ENCODE assay signal across 21 cellular contexts in the genomic region with DNA sequence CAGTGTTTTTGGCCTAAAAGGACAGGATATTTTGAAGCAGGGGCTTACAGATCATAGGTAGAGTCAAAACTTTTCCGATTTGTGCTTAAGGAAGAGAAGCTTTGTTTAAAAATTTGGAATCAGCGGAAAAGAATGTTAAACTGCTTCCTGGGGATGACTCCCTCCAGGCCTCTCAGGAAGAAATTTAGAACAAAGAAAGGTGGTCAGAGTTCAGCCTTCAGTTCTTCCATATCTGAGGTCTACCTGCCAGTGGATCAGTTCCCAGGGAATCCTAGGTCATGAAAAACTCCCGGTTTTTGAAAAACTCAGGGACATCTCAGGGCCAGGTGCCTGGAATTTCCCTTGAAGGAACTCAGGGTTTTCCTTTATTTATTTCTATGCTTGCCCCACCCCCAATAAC.
A peak's percentile ranks its signal among the peaks of the same experiment; 100 is the strongest.
DNase-seq lines count a peak whose midpoint lies in the region; ATAC-seq and TF ChIP-seq lines count a peak whose summit lies in the region.
"Had no signal": no experiment of that assay in that cellular context is flagged by ENCODE, and none has a peak within 500 bp of the region (broad histone marks: within the 10 kb centered on the region; RNA-seq: fewer than 3 reads in every experiment).

No MANE protein-coding gene starts in this region.

- H3K27me3 ChIP-seq in HUES6 (ENCODE audit: control insufficient read depth, insufficient read depth, low read length): no peaks in the 10 kb centered on the region
- H3K27me3 ChIP-seq in dorsolateral prefrontal cortex: no peaks in the 10 kb centered on the region
- H3K27me3 ChIP-seq in ascending aorta: no peaks in the 10 kb centered on the region

- no peak for ATAC-seq in GM18520 (IDR thresholded peaks at IDR 0.05; ENCODE audit: unreplicated experiment)
- ATAC-seq: activated naive CD4-positive, alpha-beta T cell treated with anti-CD3 and anti-CD28 coated beads, Interleukin-2, amount 50 U/mL, for 72 hours; stimulated activated memory B cell treated with anti-CD40 and anti-IgM and Interleukin-4, amounts not matched to agents 10 μg/mL and 1 μg/mL and 100 μg/mL, for 72 hours had no signal

- peak overlapping the region; percentile 52 for H3K9ac ChIP-seq in HUES6 (ENCODE audit: low read length)

- H3K4me3 Mint-ChIP-seq in endothelial cell (ENCODE audit: unreplicated experiment) (peak overlapping the region; percentile 26), mesothelial cell of epicardium (no peak overlapping the region)
- H3K4me3 Mint-ChIP-seq: activated CD4-positive, alpha-beta T cell treated with anti-CD3 and anti-CD28 coated beads, Interleukin-2, amount 10 ng/mL, durations not matched to agents 7 days and 5 days; immature natural killer cell; stimulated activated memory B cell treated with anti-CD40 and anti-IgM and Interleukin-4, amounts not matched to agents 10 μg/mL and 1 μg/mL and 100 μg/mL, for 72 hours had no signal

- H3K27ac Mint-ChIP-seq in endothelial cell (ENCODE audit: unreplicated experiment) (peak overlapping the region; percentile 98), mesothelial cell of epicardium (peak overlapping the region; percentile 78)
- H3K27ac Mint-ChIP-seq: activated CD4-positive, alpha-beta T cell treated with anti-CD3 and anti-CD28 coated beads, Interleukin-2, amount 10 ng/mL, durations not matched to agents 7 days and 5 days; immature natural killer cell; stimulated activated memory B cell treated with anti-CD40 and anti-IgM and Interleukin-4, amounts not matched to agents 10 μg/mL and 1 μg/mL and 100 μg/mL, for 72 hours had no signal

- H3K27me3 Mint-ChIP-seq in endothelial cell (ENCODE audit: unreplicated experiment) (no peaks in the 10 kb centered on the region), mesothelial cell of epicardium (ENCODE audit: low read depth) (no peaks in the 10 kb centered on the region)
- H3K27me3 Mint-ChIP-seq: activated CD4-positive, alpha-beta T cell treated with anti-CD3 and anti-CD28 coated beads, Interleukin-2, amount 10 ng/mL, durations not matched to agents 7 days and 5 days; stimulated activated memory B cell treated with anti-CD40 and anti-IgM and Interleukin-4, amounts not matched to agents 10 μg/mL and 1 μg/mL and 100 μg/mL, for 72 hours had no signal

- H3K9me3 ChIP-seq in HUES6 (ENCODE audit: control insufficient read depth, insufficient read depth, low read depth, low read length): no peaks in the 10 kb centered on the region
- H3K9me3 ChIP-seq in ascending aorta: no peaks in the 10 kb centered on the region

- H3K4me3 ChIP-seq in HUES6 (ENCODE audit: low read depth, low read length) (0 out of 2 replicates have a peak overlapping the region, but pooled peaks have one; percentile 2), dorsolateral prefrontal cortex (no peak overlapping the region), ascending aorta (no peak overlapping the region)

- H3K36me3 Mint-ChIP-seq in endothelial cell (ENCODE audit: low read depth, unreplicated experiment): no peaks in the 10 kb centered on the region
- no peaks in the 10 kb centered on the region for H3K36me3 Mint-ChIP-seq in mesothelial cell of epicardium
- H3K36me3 Mint-ChIP-seq: activated naive CD4-positive, alpha-beta T cell treated with anti-CD3 and anti-CD28 coated beads, Interleukin-2, amount 50 U/mL, for 72 hours had no signal

- intact Hi-C loops in dorsolateral prefrontal cortex (cut with DNase I): no loop called here
- intact Hi-C loops in ascending aorta (cut with DNase I): no loop called here

- peak overlapping the region; percentile 59 for H3K27ac ChIP-seq in HUES6 (ENCODE audit: low read depth, low read length)
- no peak overlapping the region for H3K27ac ChIP-seq in dorsolateral prefrontal cortex
- no peak overlapping the region for H3K27ac ChIP-seq in ascending aorta

- TF ChIP-seq CTCF in endothelial cell (IDR thresholded peaks at IDR 0.05; ENCODE audit: unreplicated experiment) (no peak), mesothelial cell of epicardium (IDR thresholded peaks at IDR 0.05; ENCODE audit: unreplicated experiment) (no peak), dorsolateral prefrontal cortex (IDR thresholded peaks at IDR 0.05 in 54 of 56, conservative IDR thresholded peaks at IDR 0.05 in 2 of 56; ENCODE audit: low read depth in 1 of 56, partially characterized antibody in 56 of 56) (no peak), ascending aorta (IDR thresholded peaks at IDR 0.05) (no peak)

- H3K4me1 Mint-ChIP-seq in endothelial cell (ENCODE audit: unreplicated experiment) (peaks cover 46% of the 10 kb centered on the region), mesothelial cell of epicardium (peaks cover 37% of the 10 kb centered on the region)

- H3K9me3 Mint-ChIP-seq in endothelial cell (ENCODE audit: unreplicated experiment): no peaks in the 10 kb centered on the region
- no peaks in the 10 kb centered on the region for H3K9me3 Mint-ChIP-seq in mesothelial cell of epicardium
- H3K9me3 Mint-ChIP-seq: activated naive CD4-positive, alpha-beta T cell treated with anti-CD3 and anti-CD28 coated beads, Interleukin-2, amount 50 U/mL, for 72 hours; immature natural killer cell; stimulated activated memory B cell treated with anti-CD40 and anti-IgM and Interleukin-4, amounts not matched to agents 10 μg/mL and 1 μg/mL and 100 μg/mL, for 72 hours had no signal

- H3K4me1 ChIP-seq in HUES6 (ENCODE audit: control insufficient read depth, insufficient read depth, low read length) (peaks cover 36% of the 10 kb centered on the region), ascending aorta (no peaks in the 10 kb centered on the region)

- H3K36me3 ChIP-seq in HUES6 (ENCODE audit: control insufficient read depth, insufficient read depth, low read length) (peaks cover 5% of the 10 kb centered on the region; the same call in 1 of the 2 replicates), ascending aorta (no peaks in the 10 kb centered on the region)

- peak; percentile 24 for DNase-seq in ELF-1 (ENCODE audit: low read depth, low spot score)
- DNase-seq in endothelial cell (ENCODE audit: low spot score): no peak
- no peak for DNase-seq in mesothelial cell of epicardium (ENCODE audit: low spot score in 2 of 2, unreplicated experiment in 2 of 2)
- DNase-seq in dorsolateral prefrontal cortex: no peak
- DNase-seq in ascending aorta (ENCODE audit: low spot score in 2 of 2): no peak
- DNase-seq in activated CD4-positive, alpha-beta T cell treated with anti-CD3 and anti-CD28 coated beads for 48 hours: no peak
- DNase-seq: activated CD4-positive, alpha-beta T cell treated with anti-CD3 and anti-CD28 coated beads, Interleukin-2, amount 10 ng/mL, durations not matched to agents 7 days and 5 days; C1 segment of cervical spinal cord; Calu3; glutamatergic neuron; HCEC 1CT; immature natural killer cell; NCI-H187; NCI-H2227 treated with DMSO at 0.1 percent for 48 hours; NCI-H774; SHP77; stimulated activated CD4-positive, alpha-beta T cell treated with anti-CD3 and anti-CD28 coated beads, Interleukin-2, amount 100 ng/mL, for 24 hours had no signal
